Comparison of ENCODE assay signal across 9 cellular contexts in genomic region chr6:12119085-12119588, GRCh38.
A peak's percentile ranks its signal among the peaks of the same experiment; 100 is the strongest.
DNase-seq lines count a peak whose midpoint lies in the region; ATAC-seq and TF ChIP-seq lines count a peak whose summit lies in the region.
"Had no signal": no experiment of that assay in that cellular context is flagged by ENCODE, and none has a peak within 500 bp of the region (broad histone marks: within the 10 kb centered on the region; RNA-seq: fewer than 3 reads in every experiment).

No MANE protein-coding gene starts in this region.

- H3K27ac ChIP-seq in right lobe of liver (no peak overlapping the region), dorsolateral prefrontal cortex (no peak overlapping the region)

- H3K36me3 ChIP-seq in right lobe of liver: peaks cover 0 to 21% (median 9%) of the 10 kb centered on the region in 4 donors

- no peaks in the 10 kb centered on the region for H3K9me3 ChIP-seq in right lobe of liver

- intact Hi-C loops in right lobe of liver (cut with DNase I): no loop called here
- intact Hi-C loops in dorsolateral prefrontal cortex (cut with DNase I): no loop called here

- H3K27me3 ChIP-seq in right lobe of liver (no peaks in the 10 kb centered on the region), dorsolateral prefrontal cortex (no peaks in the 10 kb centered on the region)

- DNase-seq in T-helper 2 cell (peak in 3 of 5 experiments; percentile 11 to 94 (median 54)), right lobe of liver (no peak), NOMO-1 treated with DMSO at 0.1 percent for 48 hours (lab: John Stamatoyannopoulos, UW; ENCODE audit: unreplicated experiment) (no peak), 8988T (no peak), SIG-M5 (lab: John Stamatoyannopoulos, UW) (no peak), dorsolateral prefrontal cortex (no peak)
- DNase-seq: IMR-90 had no signal

- ATAC-seq in GM18520 (IDR thresholded peaks at IDR 0.05; ENCODE audit: unreplicated experiment): peak; percentile 64
- ATAC-seq in HG02588 (IDR thresholded peaks at IDR 0.05; ENCODE audit: unreplicated experiment): peak; percentile 72
- peak; percentile 77 to 96 (median 92) for ATAC-seq in right lobe of liver

- WGBS in right lobe of liver (ENCODE audit: insufficient coverage, low coverage, low lambda C conversion rate, missing lambda C conversion rate): 0% methylated on average over 2 of the region's 2 CpGs

- peaks cover 0 to 9% (median 0%) of the 10 kb centered on the region in 4 donors for H3K4me1 ChIP-seq in right lobe of liver

- TF ChIP-seq POLR2A in right lobe of liver (IDR thresholded peaks at IDR 0.05): no peak

- TF ChIP-seq CTCF in right lobe of liver (IDR thresholded peaks at IDR 0.05) (no peak), dorsolateral prefrontal cortex (IDR thresholded peaks at IDR 0.05 in 54 of 56, conservative IDR thresholded peaks at IDR 0.05 in 2 of 56; ENCODE audit: low read depth in 1 of 56, partially characterized antibody in 56 of 56) (no peak)

- H3K4me3 ChIP-seq in right lobe of liver: no peak overlapping the region
- H3K4me3 ChIP-seq in dorsolateral prefrontal cortex: no peak overlapping the region

Comparison
In these comparisons a context has a peak if more than half of its experiments do, and no peak if none do; other contexts are left out.
1. DNase-seq: peak in T-helper 2 cell (3 of 5); none in right lobe of liver (0 of 3), NOMO-1 treated with DMSO at 0.1 percent for 48 hours (single experiment), 8988T (single experiment), SIG-M5 (single experiment) and dorsolateral prefrontal cortex (0 of 10).
2. Peak in every context shown above with its lines, with median percentiles within 50 percentile points of each other: ATAC-seq.